ENCODE assay signal across 1 cellular context in the genomic region with DNA sequence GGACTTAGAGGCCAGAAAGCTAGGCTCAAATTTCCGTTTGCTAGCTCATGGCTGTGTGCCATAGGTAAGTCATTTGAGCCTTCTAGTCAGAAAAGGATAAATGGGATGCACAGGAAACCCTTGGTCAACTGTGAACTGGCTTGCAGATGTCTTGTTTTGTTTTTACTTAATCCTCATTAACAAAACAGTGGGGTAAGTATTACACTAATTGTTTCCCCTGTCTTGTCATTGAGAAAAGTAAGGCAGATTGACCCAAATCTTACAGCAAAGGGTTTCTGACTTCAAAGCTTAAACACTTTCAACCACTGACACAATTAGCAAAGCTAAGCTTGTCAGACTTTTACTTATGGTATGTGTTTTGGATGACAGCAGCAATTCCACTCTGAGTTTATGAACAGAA.
A peak's percentile ranks its signal among the peaks of the same experiment; 100 is the strongest.
TF ChIP-seq lines count a peak whose summit lies in the region.

No MANE protein-coding gene starts in this region.

TF ChIP-seq in GM12878, 131 proteins besides CTCF, POLR2A, EP300 and RAD21 (continued from another document):
- TF ChIP-seq, protein P1, sequence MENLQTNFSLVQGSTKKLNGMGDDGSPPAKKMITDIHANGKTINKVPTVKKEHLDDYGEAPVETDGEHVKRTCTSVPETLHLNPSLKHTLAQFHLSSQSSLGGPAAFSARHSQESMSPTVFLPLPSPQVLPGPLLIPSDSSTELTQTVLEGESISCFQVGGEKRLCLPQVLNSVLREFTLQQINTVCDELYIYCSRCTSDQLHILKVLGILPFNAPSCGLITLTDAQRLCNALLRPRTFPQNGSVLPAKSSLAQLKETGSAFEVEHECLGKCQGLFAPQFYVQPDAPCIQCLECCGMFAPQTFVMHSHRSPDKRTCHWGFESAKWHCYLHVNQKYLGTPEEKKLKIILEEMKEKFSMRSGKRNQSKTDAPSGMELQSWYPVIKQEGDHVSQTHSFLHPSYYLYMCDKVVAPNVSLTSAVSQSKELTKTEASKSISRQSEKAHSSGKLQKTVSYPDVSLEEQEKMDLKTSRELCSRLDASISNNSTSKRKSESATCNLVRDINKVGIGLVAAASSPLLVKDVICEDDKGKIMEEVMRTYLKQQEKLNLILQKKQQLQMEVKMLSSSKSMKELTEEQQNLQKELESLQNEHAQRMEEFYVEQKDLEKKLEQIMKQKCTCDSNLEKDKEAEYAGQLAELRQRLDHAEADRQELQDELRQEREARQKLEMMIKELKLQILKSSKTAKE (IDR thresholded peaks at IDR 0.05; ENCODE audit: low read depth, poor library complexity, severe bottlenecking) = peak; percentile 44
- TF ChIP-seq, protein P2, sequence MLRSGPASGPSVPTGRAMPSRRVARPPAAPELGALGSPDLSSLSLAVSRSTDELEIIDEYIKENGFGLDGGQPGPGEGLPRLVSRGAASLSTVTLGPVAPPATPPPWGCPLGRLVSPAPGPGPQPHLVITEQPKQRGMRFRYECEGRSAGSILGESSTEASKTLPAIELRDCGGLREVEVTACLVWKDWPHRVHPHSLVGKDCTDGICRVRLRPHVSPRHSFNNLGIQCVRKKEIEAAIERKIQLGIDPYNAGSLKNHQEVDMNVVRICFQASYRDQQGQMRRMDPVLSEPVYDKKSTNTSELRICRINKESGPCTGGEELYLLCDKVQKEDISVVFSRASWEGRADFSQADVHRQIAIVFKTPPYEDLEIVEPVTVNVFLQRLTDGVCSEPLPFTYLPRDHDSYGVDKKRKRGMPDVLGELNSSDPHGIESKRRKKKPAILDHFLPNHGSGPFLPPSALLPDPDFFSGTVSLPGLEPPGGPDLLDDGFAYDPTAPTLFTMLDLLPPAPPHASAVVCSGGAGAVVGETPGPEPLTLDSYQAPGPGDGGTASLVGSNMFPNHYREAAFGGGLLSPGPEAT (IDR thresholded peaks at IDR 0.05; ENCODE audit: low read depth) = peak; percentile 37; the same call in 1 of the 2 replicates
- TF ChIP-seq, protein P3, sequence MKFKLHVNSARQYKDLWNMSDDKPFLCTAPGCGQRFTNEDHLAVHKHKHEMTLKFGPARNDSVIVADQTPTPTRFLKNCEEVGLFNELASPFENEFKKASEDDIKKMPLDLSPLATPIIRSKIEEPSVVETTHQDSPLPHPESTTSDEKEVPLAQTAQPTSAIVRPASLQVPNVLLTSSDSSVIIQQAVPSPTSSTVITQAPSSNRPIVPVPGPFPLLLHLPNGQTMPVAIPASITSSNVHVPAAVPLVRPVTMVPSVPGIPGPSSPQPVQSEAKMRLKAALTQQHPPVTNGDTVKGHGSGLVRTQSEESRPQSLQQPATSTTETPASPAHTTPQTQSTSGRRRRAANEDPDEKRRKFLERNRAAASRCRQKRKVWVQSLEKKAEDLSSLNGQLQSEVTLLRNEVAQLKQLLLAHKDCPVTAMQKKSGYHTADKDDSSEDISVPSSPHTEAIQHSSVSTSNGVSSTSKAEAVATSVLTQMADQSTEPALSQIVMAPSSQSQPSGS (IDR thresholded peaks at IDR 0.05; ENCODE audit: low read length) = no peak
- TF ChIP-seq MTA2 (IDR thresholded peaks at IDR 0.05; ENCODE audit: low read depth) = peak; percentile 97
- TF ChIP-seq, protein P4, sequence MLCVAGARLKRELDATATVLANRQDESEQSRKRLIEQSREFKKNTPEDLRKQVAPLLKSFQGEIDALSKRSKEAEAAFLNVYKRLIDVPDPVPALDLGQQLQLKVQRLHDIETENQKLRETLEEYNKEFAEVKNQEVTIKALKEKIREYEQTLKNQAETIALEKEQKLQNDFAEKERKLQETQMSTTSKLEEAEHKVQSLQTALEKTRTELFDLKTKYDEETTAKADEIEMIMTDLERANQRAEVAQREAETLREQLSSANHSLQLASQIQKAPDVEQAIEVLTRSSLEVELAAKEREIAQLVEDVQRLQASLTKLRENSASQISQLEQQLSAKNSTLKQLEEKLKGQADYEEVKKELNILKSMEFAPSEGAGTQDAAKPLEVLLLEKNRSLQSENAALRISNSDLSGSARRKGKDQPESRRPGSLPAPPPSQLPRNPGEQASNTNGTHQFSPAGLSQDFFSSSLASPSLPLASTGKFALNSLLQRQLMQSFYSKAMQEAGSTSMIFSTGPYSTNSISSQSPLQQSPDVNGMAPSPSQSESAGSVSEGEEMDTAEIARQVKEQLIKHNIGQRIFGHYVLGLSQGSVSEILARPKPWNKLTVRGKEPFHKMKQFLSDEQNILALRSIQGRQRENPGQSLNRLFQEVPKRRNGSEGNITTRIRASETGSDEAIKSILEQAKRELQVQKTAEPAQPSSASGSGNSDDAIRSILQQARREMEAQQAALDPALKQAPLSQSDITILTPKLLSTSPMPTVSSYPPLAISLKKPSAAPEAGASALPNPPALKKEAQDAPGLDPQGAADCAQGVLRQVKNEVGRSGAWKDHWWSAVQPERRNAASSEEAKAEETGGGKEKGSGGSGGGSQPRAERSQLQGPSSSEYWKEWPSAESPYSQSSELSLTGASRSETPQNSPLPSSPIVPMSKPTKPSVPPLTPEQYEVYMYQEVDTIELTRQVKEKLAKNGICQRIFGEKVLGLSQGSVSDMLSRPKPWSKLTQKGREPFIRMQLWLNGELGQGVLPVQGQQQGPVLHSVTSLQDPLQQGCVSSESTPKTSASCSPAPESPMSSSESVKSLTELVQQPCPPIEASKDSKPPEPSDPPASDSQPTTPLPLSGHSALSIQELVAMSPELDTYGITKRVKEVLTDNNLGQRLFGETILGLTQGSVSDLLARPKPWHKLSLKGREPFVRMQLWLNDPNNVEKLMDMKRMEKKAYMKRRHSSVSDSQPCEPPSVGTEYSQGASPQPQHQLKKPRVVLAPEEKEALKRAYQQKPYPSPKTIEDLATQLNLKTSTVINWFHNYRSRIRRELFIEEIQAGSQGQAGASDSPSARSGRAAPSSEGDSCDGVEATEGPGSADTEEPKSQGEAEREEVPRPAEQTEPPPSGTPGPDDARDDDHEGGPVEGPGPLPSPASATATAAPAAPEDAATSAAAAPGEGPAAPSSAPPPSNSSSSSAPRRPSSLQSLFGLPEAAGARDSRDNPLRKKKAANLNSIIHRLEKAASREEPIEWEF (IDR thresholded peaks at IDR 0.05; ENCODE audit: insufficient replicate concordance, low read depth, low read length) = no peak
- TF ChIP-seq POLR2AphosphoS5 (IDR thresholded peaks at IDR 0.05; ENCODE audit: low read length) = no peak
